31 cellular contexts compared by ENCODE assay signal in genomic region chr18:4734903-4735302, GRCh38.
"Had no signal": no experiment of that assay in that cellular context is flagged by ENCODE, and none has a peak within 500 bp of the region (broad histone marks: within the 10 kb centered on the region; RNA-seq: fewer than 3 reads in every experiment).

No MANE protein-coding gene starts in this region.

- H3K9me3 ChIP-seq: SJCRH30 had no signal

- FAIRE-seq: colon had no signal

- H3K27me3 ChIP-seq: brain microvascular endothelial cell, SJCRH30 had no signal

- H3K36me3 Mint-ChIP-seq: activated CD8-positive, alpha-beta memory T cell treated with anti-CD3 and anti-CD28 coated beads, Interleukin-2, amount 10 ng/mL, durations not matched to agents 7 days and 5 days; activated naive CD8-positive, alpha-beta T cell treated with anti-CD3 and anti-CD28 coated beads for 36 hours had no signal

- H3K4me1 Mint-ChIP-seq: activated CD4-positive, alpha-beta memory T cell treated with anti-CD3 and anti-CD28 coated beads, Interleukin-2, amount 10 ng/mL, durations not matched to agents 7 days and 5 days; activated CD8-positive, alpha-beta memory T cell treated with anti-CD3 and anti-CD28 coated beads, Interleukin-2, amount 10 ng/mL, durations not matched to agents 7 days and 5 days; activated naive CD8-positive, alpha-beta T cell treated with anti-CD3 and anti-CD28 coated beads for 36 hours; activated T-helper 17 cell treated with anti-CD3 and anti-CD28 coated beads, Interleukin-2, amount 50 U/mL, for 72 hours had no signal

- H3K27me3 Mint-ChIP-seq: activated CD4-positive, alpha-beta memory T cell treated with anti-CD3 and anti-CD28 coated beads, Interleukin-2, amount 10 ng/mL, durations not matched to agents 7 days and 5 days; activated CD8-positive, alpha-beta memory T cell treated with anti-CD3 and anti-CD28 coated beads, Interleukin-2, amount 10 ng/mL, durations not matched to agents 7 days and 5 days; activated naive CD8-positive, alpha-beta T cell treated with anti-CD3 and anti-CD28 coated beads for 36 hours; activated T-helper 17 cell treated with anti-CD3 and anti-CD28 coated beads, Interleukin-2, amount 50 U/mL, for 72 hours had no signal

- H3K4me1 ChIP-seq: SJCRH30 had no signal

- ATAC-seq: activated CD8-positive, alpha-beta memory T cell treated with anti-CD3 and anti-CD28 coated beads, Interleukin-2, amount 10 ng/mL, durations not matched to agents 7 days and 5 days; activated T-helper 17 cell treated with anti-CD3 and anti-CD28 coated beads, Interleukin-2, amount 50 U/mL, for 72 hours had no signal

- H3K4me3 Mint-ChIP-seq: activated CD4-positive, alpha-beta memory T cell treated with anti-CD3 and anti-CD28 coated beads, Interleukin-2, amount 10 ng/mL, durations not matched to agents 7 days and 5 days; activated CD8-positive, alpha-beta memory T cell treated with anti-CD3 and anti-CD28 coated beads, Interleukin-2, amount 10 ng/mL, durations not matched to agents 7 days and 5 days; activated naive CD8-positive, alpha-beta T cell treated with anti-CD3 and anti-CD28 coated beads for 36 hours; activated T-helper 17 cell treated with anti-CD3 and anti-CD28 coated beads, Interleukin-2, amount 50 U/mL, for 72 hours had no signal

- H3K27ac Mint-ChIP-seq: activated CD4-positive, alpha-beta memory T cell treated with anti-CD3 and anti-CD28 coated beads, Interleukin-2, amount 10 ng/mL, durations not matched to agents 7 days and 5 days; activated CD8-positive, alpha-beta memory T cell treated with anti-CD3 and anti-CD28 coated beads, Interleukin-2, amount 10 ng/mL, durations not matched to agents 7 days and 5 days; activated naive CD8-positive, alpha-beta T cell treated with anti-CD3 and anti-CD28 coated beads for 36 hours; activated T-helper 17 cell treated with anti-CD3 and anti-CD28 coated beads, Interleukin-2, amount 50 U/mL, for 72 hours had no signal

- H3K27ac ChIP-seq: brain microvascular endothelial cell, SJCRH30, SK-N-MC, WERI-Rb-1 had no signal

- DNase-seq: activated CD4-positive, alpha-beta memory T cell treated with anti-CD3 and anti-CD28 coated beads, Interleukin-2, amount 10 ng/mL, durations not matched to agents 7 days and 5 days; activated CD4-positive, alpha-beta T cell treated with anti-CD3 and anti-CD28 coated beads for 1 hour; activated CD4-positive, alpha-beta T cell treated with anti-CD3 and anti-CD28 coated beads for 48 hours; activated CD4-positive, CD25-positive, alpha-beta regulatory T cell; activated CD8-positive, alpha-beta memory T cell treated with anti-CD3 and anti-CD28 coated beads for 24 hours; activated CD8-positive, alpha-beta memory T cell treated with anti-CD3 and anti-CD28 coated beads, Interleukin-2, amount 10 ng/mL, durations not matched to agents 7 days and 5 days; activated CD8-positive, alpha-beta memory T cell treated with anti-CD3 and anti-CD28 coated beads, Interleukin-2, amount 50 U/mL, for 48 hours; activated effector memory CD4-positive, alpha-beta T cell treated with anti-CD3 and anti-CD28 coated beads, Interleukin-2, amount 50 U/mL, for 16 hours; activated naive CD4-positive, alpha-beta T cell; activated naive CD4-positive, alpha-beta T cell treated with anti-CD3 and anti-CD28 coated beads, Interleukin-2, amount 50 U/mL, for 16 hours; activated naive CD8-positive, alpha-beta T cell treated with anti-CD3 and anti-CD28 coated beads for 36 hours; activated T-cell treated with anti-CD3 and anti-CD28 coated beads, Interleukin-2, amount 50 U/mL, for 48 hours; amniotic stem cell; aorta; brain microvascular endothelial cell; central memory CD4-positive, alpha-beta T cell; NCI-H1105; NCI-H1417 treated with DMSO at 0.1 percent for 48 hours; NCI-H187 treated with DMSO at 0.1 percent for 48 hours; NCI-H2081; NCI-H345; NCI-H524 treated with DMSO at 0.1 percent for 48 hours; NK-92 treated with Interleukin-12 subunit alpha and Interleukin-12 subunit beta, amount 100 ng/mL, for 24 hours; OCI-M1; SHP77; SJCRH30; T1000; WERI-Rb-1 had no signal

- H3K4me3 ChIP-seq: SJCRH30, SK-N-MC had no signal

- H3K36me3 ChIP-seq: brain microvascular endothelial cell, SJCRH30, WERI-Rb-1 had no signal
